17 cellular contexts compared by ENCODE assay signal in the genomic region with DNA sequence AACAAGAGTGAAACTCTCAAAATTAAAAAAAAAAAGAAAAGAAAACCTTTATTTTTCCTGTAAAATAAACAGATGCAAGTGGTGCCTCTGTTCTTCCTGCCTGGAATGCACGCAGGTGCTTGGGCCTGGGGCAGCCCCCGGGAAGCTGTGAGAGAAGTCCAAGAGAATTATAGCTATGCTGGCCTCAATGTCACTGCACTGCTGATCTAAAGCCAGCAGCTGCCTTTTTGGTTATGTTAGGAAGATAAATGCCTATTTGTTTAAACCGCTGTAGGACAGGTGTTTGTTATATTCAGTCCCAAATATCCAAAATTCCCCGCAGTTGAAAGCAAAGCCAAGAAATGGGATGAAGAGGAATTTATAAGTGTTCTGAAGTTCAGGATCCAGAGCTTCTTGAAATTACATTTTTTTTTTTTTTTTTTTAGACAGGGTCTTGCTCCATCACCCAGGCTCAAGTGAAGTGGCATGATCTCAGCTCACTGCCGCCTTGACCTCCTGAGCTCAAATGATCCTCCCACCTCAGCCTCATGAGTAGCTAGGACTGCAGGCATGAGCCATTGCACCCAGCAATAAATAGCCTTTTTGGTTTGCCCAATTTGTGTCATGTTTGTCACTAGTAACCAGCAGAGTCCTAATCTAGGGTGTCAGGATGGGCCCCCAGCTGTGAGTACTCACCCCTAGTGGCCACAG. TPM values are rescaled to one million over a fixed set of nuclear protein-coding genes. Genes with fewer than 3 reads are reported as not detected.
A peak's percentile ranks its signal among the peaks of the same experiment; 100 is the strongest.
DNase-seq lines count a peak whose midpoint lies in the region; ATAC-seq and TF ChIP-seq lines count a peak whose summit lies in the region.
"Had no signal": no experiment of that assay in that cellular context is flagged by ENCODE, and none has a peak within 500 bp of the region (broad histone marks: within the 10 kb centered on the region; RNA-seq: fewer than 3 reads in every experiment).

No MANE protein-coding gene starts in this region.

- no peaks in the 10 kb centered on the region for H3K9me3 Mint-ChIP-seq in activated T-helper 17 cell treated with anti-CD3 and anti-CD28 coated beads, Interleukin-2, amount 50 U/mL, for 72 hours
- no peaks in the 10 kb centered on the region for H3K9me3 Mint-ChIP-seq in nephron progenitor cell

- peaks cover 66% of the 10 kb centered on the region for H3K36me3 Mint-ChIP-seq in activated T-helper 17 cell treated with anti-CD3 and anti-CD28 coated beads, Interleukin-2, amount 50 U/mL, for 72 hours (ENCODE audit: low read depth)
- no peaks in the 10 kb centered on the region for H3K36me3 Mint-ChIP-seq in nephron progenitor cell (ENCODE audit: low read depth)

- H3K4me3 Mint-ChIP-seq in activated T-helper 17 cell treated with anti-CD3 and anti-CD28 coated beads, Interleukin-2, amount 50 U/mL, for 72 hours: peak overlapping the region; percentile 95
- no peak overlapping the region for H3K4me3 Mint-ChIP-seq in nephron progenitor cell

- H3K27ac Mint-ChIP-seq in activated T-helper 17 cell treated with anti-CD3 and anti-CD28 coated beads, Interleukin-2, amount 50 U/mL, for 72 hours: peak overlapping the region; percentile 99
- H3K27ac Mint-ChIP-seq in nephron progenitor cell: peak overlapping the region; percentile 79

- TF ChIP-seq CTCF in nephron progenitor cell (IDR thresholded peaks at IDR 0.05): no peak

- peak; percentile 13 to 44 for DNase-seq in NCI-H2081 (lab: John Stamatoyannopoulos, UW)
- no peak for DNase-seq in NCI-H2081 treated with DMSO at 0.1 percent for 48 hours (lab: John Stamatoyannopoulos, UW)
- DNase-seq in NCI-H146 (lab: John Stamatoyannopoulos, UW): peak; percentile 44
- no peak for DNase-seq in nephron progenitor cell
- no peak for DNase-seq in NCI-H2171 (lab: John Stamatoyannopoulos, UW)
- DNase-seq: 8988T; activated CD8-positive, alpha-beta memory T cell treated with anti-CD3 and anti-CD28 coated beads, Interleukin-2, amount 50 U/mL, for 48 hours; amygdala; EL; foreskin melanocyte; GM23248; left ventricle myocardium inferior; NCI-H1436 treated with DMSO at 0.1 percent for 48 hours; WERI-Rb-1 had no signal

- no peak for ATAC-seq in activated T-helper 17 cell treated with anti-CD3 and anti-CD28 coated beads, Interleukin-2, amount 50 U/mL, for 72 hours (replicated peaks)
- ATAC-seq in HG03378 (IDR thresholded peaks at IDR 0.05; ENCODE audit: unreplicated experiment) (no peak), HG03432 (IDR thresholded peaks at IDR 0.05; ENCODE audit: unreplicated experiment) (no peak)

- peaks cover 10% of the 10 kb centered on the region for H3K4me1 Mint-ChIP-seq in activated T-helper 17 cell treated with anti-CD3 and anti-CD28 coated beads, Interleukin-2, amount 50 U/mL, for 72 hours
- H3K4me1 Mint-ChIP-seq in nephron progenitor cell: peaks cover 52% of the 10 kb centered on the region

- no peaks in the 10 kb centered on the region for H3K27me3 Mint-ChIP-seq in activated T-helper 17 cell treated with anti-CD3 and anti-CD28 coated beads, Interleukin-2, amount 50 U/mL, for 72 hours
- peaks cover 6% of the 10 kb centered on the region for H3K27me3 Mint-ChIP-seq in nephron progenitor cell (ENCODE audit: low read depth, poor library complexity)

RNA-seq across cellular contexts. Expression of a gene that starts 2.3 kb away (rescaled TPM):
- 100 to 1,000 TPM in 1 of 2 donors, 10 to 100 TPM in 1; 92.3 to 156 TPM for total RNA-seq in activated T-helper 17 cell treated with anti-CD3 and anti-CD28 coated beads, Interleukin-2, amount 50 U/mL, for 72 hours

RNA-seq across cellular contexts. Expression of a gene that starts 23.6 kb away (rescaled TPM):
- 10 to 100 TPM; 37.9 to 41.2 TPM for total RNA-seq in activated T-helper 17 cell treated with anti-CD3 and anti-CD28 coated beads, Interleukin-2, amount 50 U/mL, for 72 hours

RNA-seq across cellular contexts. Expression of a gene that starts 24.0 kb away (rescaled TPM):
- total RNA-seq in activated T-helper 17 cell treated with anti-CD3 and anti-CD28 coated beads, Interleukin-2, amount 50 U/mL, for 72 hours: 10 to 100 TPM; 41.2 to 68.7 TPM

RNA-seq across cellular contexts. Expression of a gene that starts 26.0 kb away (rescaled TPM):
- total RNA-seq in activated T-helper 17 cell treated with anti-CD3 and anti-CD28 coated beads, Interleukin-2, amount 50 U/mL, for 72 hours: 100 to 1,000 TPM; 476 to 617 TPM

RNA-seq across cellular contexts. Expression of a gene that starts 36.2 kb away (rescaled TPM):
- under 1 TPM; 0.24 to 0.86 TPM for total RNA-seq in activated T-helper 17 cell treated with anti-CD3 and anti-CD28 coated beads, Interleukin-2, amount 50 U/mL, for 72 hours
- total RNA-seq: GM23248, left ventricle myocardium inferior had no signal

Comparison
In these comparisons a context has a peak if more than half of its experiments do, and no peak if none do; other contexts are left out.
1. DNase-seq: peak in NCI-H2081 (2 of 2) and NCI-H146 (single experiment); none in NCI-H2081 treated with DMSO at 0.1 percent for 48 hours (single experiment), nephron progenitor cell (single experiment) and NCI-H2171 (single experiment).